ENCODE assay signal across 25 cellular contexts in the genomic region with DNA sequence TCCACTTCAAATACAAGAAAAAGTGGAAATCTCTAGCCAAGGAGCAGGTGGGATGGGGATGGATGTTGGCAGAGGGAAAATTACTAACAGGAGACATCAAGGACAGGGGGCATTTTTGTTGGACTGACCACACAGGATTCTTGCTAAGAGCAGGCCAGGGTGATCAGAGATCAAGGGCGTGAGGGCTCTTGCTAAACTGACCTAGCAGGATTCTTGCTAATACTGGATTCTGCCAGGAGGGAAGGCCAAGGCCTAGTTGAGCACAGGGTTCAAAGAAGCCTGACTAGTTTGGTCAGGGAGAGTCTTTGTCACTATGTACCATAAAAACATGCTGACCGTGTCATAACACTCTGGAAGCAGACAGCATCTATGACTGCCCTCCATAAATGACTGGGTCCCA.
"Had no signal": no experiment of that assay in that cellular context is flagged by ENCODE, and none has a peak within 500 bp of the region (broad histone marks: within the 10 kb centered on the region; RNA-seq: fewer than 3 reads in every experiment).

No MANE protein-coding gene starts in this region.

- DNase-seq: colonic mucosa; cortex of kidney; dermis blood vessel endothelial cell; dorsolateral prefrontal cortex; effector CD4-positive, alpha-beta T cell; effector CD8-positive, alpha-beta T cell; effector memory CD4-positive, alpha-beta T cell; effector memory CD8-positive, alpha-beta T cell; endodermal cell; erythroblast; esophagus squamous epithelium; foreskin fibroblast; foreskin keratinocyte; foreskin melanocyte; gastrocnemius medialis; glutamatergic neuron; head of caudate nucleus; heart left ventricle; heart right ventricle had no signal

- H3K9me3 ChIP-seq: colonic mucosa, esophagus muscularis mucosa, esophagus squamous epithelium, gastrocnemius medialis, gastroesophageal sphincter, heart left ventricle had no signal

- H3K9me3 Mint-ChIP-seq: endodermal cell had no signal

- H3K4me3 Mint-ChIP-seq: dendritic cell treated with granulocyte-macrophage colony-stimulating factor and Interleukin-4, amounts not matched to agents 40 ng/mL and 50 ng/mL, for 4 days; effector memory CD8-positive, alpha-beta T cell; endodermal cell had no signal

- H3K27ac ChIP-seq: colonic mucosa, coronary artery, dorsolateral prefrontal cortex, epithelial cell of prostate, esophagus muscularis mucosa, esophagus squamous epithelium, foreskin keratinocyte, gastrocnemius medialis, gastroesophageal sphincter, heart left ventricle, heart right ventricle had no signal

- H3K27me3 Mint-ChIP-seq: dendritic cell treated with granulocyte-macrophage colony-stimulating factor and Interleukin-4, amounts not matched to agents 40 ng/mL and 50 ng/mL, for 4 days; effector memory CD8-positive, alpha-beta T cell had no signal

- H3K4me1 ChIP-seq: colonic mucosa, esophagus muscularis mucosa, esophagus squamous epithelium, foreskin keratinocyte, gastrocnemius medialis, gastroesophageal sphincter, heart right ventricle had no signal

- H3K27me3 ChIP-seq: colonic mucosa, esophagus muscularis mucosa, esophagus squamous epithelium, foreskin keratinocyte, gastrocnemius medialis, gastroesophageal sphincter, heart left ventricle, heart right ventricle had no signal

- H3K4me3 ChIP-seq: colonic mucosa, coronary artery, dorsolateral prefrontal cortex, esophagus muscularis mucosa, esophagus squamous epithelium, gastrocnemius medialis, gastroesophageal sphincter, heart left ventricle, heart right ventricle had no signal

- H3K36me3 ChIP-seq: colonic mucosa, esophagus muscularis mucosa, esophagus squamous epithelium, gastrocnemius medialis, gastroesophageal sphincter, heart left ventricle, heart right ventricle had no signal

- H3K27ac Mint-ChIP-seq: dendritic cell treated with granulocyte-macrophage colony-stimulating factor and Interleukin-4, amounts not matched to agents 40 ng/mL and 50 ng/mL, for 4 days; effector memory CD8-positive, alpha-beta T cell; endodermal cell had no signal

- H3K4me1 Mint-ChIP-seq: endodermal cell had no signal

- ATAC-seq: effector memory CD8-positive, alpha-beta T cell; esophagus mucosa; foreskin keratinocyte; gastrocnemius medialis; gastroesophageal sphincter; heart left ventricle; heart right ventricle had no signal
